ENCODE assay signal across 8 cellular contexts in the genomic region with DNA sequence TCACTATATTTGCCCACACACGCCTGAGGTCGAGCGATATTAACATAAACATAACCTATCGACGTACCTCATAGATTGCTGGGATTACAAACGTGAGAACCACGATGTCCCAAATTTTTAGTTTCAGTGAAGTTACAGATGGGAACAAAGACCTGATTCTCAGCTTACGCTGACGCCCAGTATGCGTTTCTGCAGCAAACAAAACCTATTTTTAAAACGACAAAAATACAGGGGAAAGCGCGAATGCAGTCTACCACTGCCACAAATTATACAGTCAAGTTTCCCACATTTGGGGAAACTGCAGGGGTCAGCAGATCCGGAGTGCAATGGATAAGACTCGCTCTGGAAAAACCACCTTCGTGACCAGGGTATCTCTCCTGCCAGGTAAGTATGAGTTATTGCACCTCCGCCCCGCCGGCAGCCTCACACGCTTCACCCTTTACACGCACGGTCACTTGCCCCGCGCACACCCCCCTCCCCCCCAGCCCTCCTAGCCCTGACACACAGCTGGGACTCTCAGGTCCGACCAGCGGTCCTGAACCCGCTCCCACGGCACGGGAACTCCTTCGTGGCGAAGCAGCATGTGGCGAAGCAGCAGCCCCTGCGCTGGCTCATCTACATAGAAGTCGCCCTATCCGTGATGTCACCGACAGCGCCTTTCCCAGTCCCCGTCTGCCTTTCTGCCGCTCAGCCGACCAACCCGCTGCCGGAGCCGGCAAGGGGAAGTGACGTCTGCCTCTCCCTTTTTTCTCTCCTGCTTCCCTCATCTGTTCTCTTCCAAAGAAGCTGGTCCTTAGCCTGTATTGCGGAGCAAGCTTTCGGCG. TPM values are rescaled to one million over a fixed set of nuclear protein-coding genes. Genes with fewer than 3 reads are reported as not detected.
DNase-seq lines count a peak whose midpoint lies in the region; ATAC-seq and TF ChIP-seq lines count a peak whose summit lies in the region.
"Not testable (repeated sequence)": the region's sequence is repeated elsewhere in the genome, so short reads cannot be mapped to it uniquely, and the experiment has no call there.

No MANE protein-coding gene starts in this region.

- in situ Hi-C loops in GM18951 (cut with MboI; ENCODE audit: low sequenced_read_pairs, unreplicated experiment) = not testable (repeated sequence)

- peak; percentile 99 for TF ChIP-seq POLR2A in GM18951 (IDR thresholded peaks at IDR 0.05; ENCODE audit: extremely low read depth, insufficient read depth, insufficient read length)

- not testable (repeated sequence) for TF ChIP-seq CTCF in kidney epithelial cell (IDR thresholded peaks at IDR 0.05; ENCODE audit: insufficient read depth, low read length, poor library complexity, severe bottlenecking)

- peak; percentile 76 for ATAC-seq in HG03378 (IDR thresholded peaks at IDR 0.05; ENCODE audit: unreplicated experiment)

- H3K27me3 ChIP-seq in kidney epithelial cell (ENCODE audit: control insufficient read depth, insufficient read depth, low read length) = not testable (repeated sequence)

- not testable (repeated sequence) for H3K36me3 ChIP-seq in kidney epithelial cell (ENCODE audit: control insufficient read depth, insufficient read depth, low read length)

- peak; percentile 75 for DNase-seq in AG08396 (ENCODE audit: low spot score)
- DNase-seq in NCI-H510A (lab: John Stamatoyannopoulos, UW) = peak; percentile 77
- DNase-seq in activated CD4-positive, alpha-beta T cell treated with anti-CD3 and anti-CD28 coated beads for 4 hours = peak; percentile 66 to 73
- peak; percentile 84 for DNase-seq in cerebellum (ENCODE audit: low spot score)
- DNase-seq in kidney epithelial cell (ENCODE audit: low read depth) = peak; percentile 86
- peak; percentile 68 for DNase-seq in stimulated activated CD4-positive, alpha-beta T cell treated with anti-CD3 and anti-CD28 coated beads, Interleukin-12 subunit alpha, Interleukin-12 subunit beta, amount 100 ng/mL, for 4 hours

- peak overlapping the region; percentile 34 for H3K4me3 ChIP-seq in kidney epithelial cell (ENCODE audit: low read depth, low read length)

RNA-seq across cellular contexts. Expression of a gene that starts 30.5 kb away (rescaled TPM):
- total RNA-seq in cerebellum (not detected), kidney epithelial cell (not detected in 2 replicates)

RNA-seq across cellular contexts. Expression of a gene that starts 55.7 kb away (rescaled TPM):
- 147 TPM for total RNA-seq in cerebellum
- total RNA-seq in kidney epithelial cell = 14.7 and 19.0 TPM in 2 replicates

Comparison
In these comparisons a context has a peak if more than half of its experiments do, and no peak if none do; other contexts are left out.
1. Peak in every context shown above with its lines: DNase-seq, ATAC-seq and H3K4me3 ChIP-seq.